Comparison of ENCODE assay signal across 24 cellular contexts in the genomic region with DNA sequence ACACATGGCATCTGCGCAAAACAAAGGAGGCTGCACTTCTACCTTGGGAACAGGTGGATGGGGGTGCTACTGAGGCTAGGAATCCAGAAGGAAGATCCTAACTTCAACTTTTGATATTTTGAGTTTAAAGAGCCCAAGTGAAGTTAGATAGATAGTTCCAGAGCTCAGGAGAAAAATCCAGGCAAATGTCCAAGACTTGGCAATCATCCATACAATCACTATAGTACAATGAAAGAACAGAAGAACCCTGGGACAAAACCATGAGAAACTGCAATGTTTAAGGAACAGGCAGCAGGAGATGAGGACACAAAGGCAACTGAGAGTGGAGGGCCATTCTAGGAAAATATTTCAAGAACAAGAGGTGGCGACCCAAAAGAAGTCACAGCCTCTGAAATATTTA.
"Had no signal": no experiment of that assay in that cellular context is flagged by ENCODE, and none has a peak within 500 bp of the region (broad histone marks: within the 10 kb centered on the region; RNA-seq: fewer than 3 reads in every experiment).

No MANE protein-coding gene starts in this region.

- H3K27ac Mint-ChIP-seq: naive thymus-derived CD4-positive, alpha-beta T cell; nephron progenitor cell; stimulated activated effector memory CD8-positive, alpha-beta T cell treated with anti-CD3 and anti-CD28 coated beads, Interleukin-12 subunit alpha, Interleukin-12 subunit beta, amount 100 ng/mL, for 72 hours had no signal

- H3K4me3 ChIP-seq: colonic mucosa, hepatocyte, lung, prostate gland, right lobe of liver, suprapubic skin, tibial artery, upper lobe of right lung, vagina had no signal

- H3K4me3 Mint-ChIP-seq: naive thymus-derived CD4-positive, alpha-beta T cell; nephron progenitor cell; stimulated activated effector memory CD8-positive, alpha-beta T cell treated with anti-CD3 and anti-CD28 coated beads, Interleukin-12 subunit alpha, Interleukin-12 subunit beta, amount 100 ng/mL, for 72 hours had no signal

- H3K36me3 Mint-ChIP-seq: stimulated activated effector memory CD8-positive, alpha-beta T cell treated with anti-CD3 and anti-CD28 coated beads, Interleukin-12 subunit alpha, Interleukin-12 subunit beta, amount 100 ng/mL, for 72 hours had no signal

- H3K9me3 Mint-ChIP-seq: nephron progenitor cell had no signal

- DNase-seq: colonic mucosa; effector CD8-positive, alpha-beta T cell; foreskin melanocyte; head of caudate nucleus; kidney; left cardiac atrium; left ventricle myocardium superior; mesendoderm; naive thymus-derived CD4-positive, alpha-beta T cell; nephron progenitor cell; retina; right lobe of liver; stimulated activated CD4-positive, alpha-beta T cell treated with anti-CD3 and anti-CD28 coated beads, Interleukin-4, amount 100 ng/mL, for 1 hour; stimulated activated CD8-positive, alpha-beta memory T cell treated with anti-CD3 and anti-CD28 coated beads, Interleukin-4, amount 100 ng/mL, for 48 hours; stimulated activated naive CD8-positive, alpha-beta T cell treated with anti-CD3 and anti-CD28 coated beads, Interleukin-15, Interleukin-2, amounts not matched to agents 100 U/mL and 50 U/mL, for 24 hours; tibial artery; upper lobe of right lung had no signal

- H3K4me1 Mint-ChIP-seq: nephron progenitor cell had no signal

- H3K27me3 Mint-ChIP-seq: naive thymus-derived CD4-positive, alpha-beta T cell had no signal

- ATAC-seq: esophagus mucosa; left cardiac atrium; left ventricle myocardium superior; naive thymus-derived CD4-positive, alpha-beta T cell; stimulated activated effector memory CD8-positive, alpha-beta T cell treated with anti-CD3 and anti-CD28 coated beads, Interleukin-12 subunit alpha, Interleukin-12 subunit beta, amount 100 ng/mL, for 72 hours; stimulated activated naive CD8-positive, alpha-beta T cell treated with anti-CD3 and anti-CD28 coated beads, Interleukin-15, Interleukin-2, amounts not matched to agents 100 U/mL and 50 U/mL, for 24 hours had no signal
